Comparison of ENCODE assay signal across 8 cellular contexts in genomic region chr5:151155149-151155776, GRCh38. TPM values are rescaled to one million over a fixed set of nuclear protein-coding genes. Genes with fewer than 3 reads are reported as not detected.
A peak's percentile ranks its signal among the peaks of the same experiment; 100 is the strongest.
DNase-seq lines count a peak whose midpoint lies in the region; ATAC-seq and TF ChIP-seq lines count a peak whose summit lies in the region.

No MANE protein-coding gene starts in this region.

- TF ChIP-seq CTCF in esophagus muscularis mucosa (IDR thresholded peaks at IDR 0.05) = no peak

- H3K4me3 ChIP-seq in esophagus muscularis mucosa = peak overlapping the region; percentile 60 to 96 (median 88)

- WGBS in esophagus muscularis mucosa = 19% methylated on average over 6 of the region's 9 CpGs

- no peaks in the 10 kb centered on the region for H3K9me3 ChIP-seq in esophagus muscularis mucosa

- no peak for TF ChIP-seq POLR2A in esophagus muscularis mucosa (IDR thresholded peaks at IDR 0.05; ENCODE audit: low read depth)

- no peak for TF ChIP-seq EP300 in esophagus muscularis mucosa (IDR thresholded peaks at IDR 0.05)

- H3K27me3 ChIP-seq in esophagus muscularis mucosa = no peaks in the 10 kb centered on the region

- ATAC-seq in GM18502 (IDR thresholded peaks at IDR 0.05; ENCODE audit: poor library complexity, unreplicated experiment) = peak; percentile 40
- ATAC-seq in HG03064 (IDR thresholded peaks at IDR 0.05; ENCODE audit: low read depth, unreplicated experiment) = peak; percentile 31
- no peak for ATAC-seq in HG02623 (IDR thresholded peaks at IDR 0.05; ENCODE audit: unreplicated experiment)

- peaks cover 63 to 82% (median 77%) of the 10 kb centered on the region in 4 donors for H3K4me1 ChIP-seq in esophagus muscularis mucosa

- DNase-seq in activated CD4-positive, alpha-beta T cell treated with anti-CD3 and anti-CD28 coated beads for 48 hours = peak; percentile 65
- DNase-seq in esophagus muscularis mucosa (ENCODE audit: extremely low spot score) (no peak), GM19240 (ENCODE audit: insufficient read length, low spot score) (no peak), DMS153 treated with DMSO at 0.1 percent for 48 hours (lab: John Stamatoyannopoulos, UW; ENCODE audit: unreplicated experiment) (no peak)
- DNase-seq in stimulated activated CD4-positive, alpha-beta T cell treated with anti-CD3 and anti-CD28 coated beads, Interleukin-4, amount 100 ng/mL, for 4 hours = peak; percentile 32 to 65

- peak overlapping the region; percentile 88 to 96 (median 94) for H3K27ac ChIP-seq in esophagus muscularis mucosa (replicated peaks in 1 of 4)

- intact Hi-C loops in esophagus muscularis mucosa (cut with DNase I) = no loop called here

- peaks cover 0 to 9% (median 0%) of the 10 kb centered on the region in 4 donors for H3K36me3 ChIP-seq in esophagus muscularis mucosa

RNA-seq across cellular contexts. Expression of gene ANXA6, which starts 2.3 kb away (rescaled TPM):
- 100 to 1,000 TPM; 232 to 442 (median 374) TPM for total RNA-seq in esophagus muscularis mucosa

Comparison
In these comparisons a context has a peak if more than half of its experiments do, and no peak if none do; other contexts are left out.
1. DNase-seq: peak in activated CD4-positive, alpha-beta T cell treated with anti-CD3 and anti-CD28 coated beads for 48 hours (single experiment) and stimulated activated CD4-positive, alpha-beta T cell treated with anti-CD3 and anti-CD28 coated beads, Interleukin-4, amount 100 ng/mL, for 4 hours (2 of 2); none in esophagus muscularis mucosa (single experiment), GM19240 (single experiment) and DMS153 treated with DMSO at 0.1 percent for 48 hours (single experiment).